In genomic region chr16:77724174-77724573, GRCh38 we compare ENCODE assay signal across 1 cellular context.
TF ChIP-seq lines count a peak whose summit lies in the region.

No MANE protein-coding gene starts in this region.

TF ChIP-seq in GM23338, 12 proteins besides CTCF, POLR2A, EP300 and RAD21:
- TF ChIP-seq ZNF462 (CRISPR knock-in tag; IDR thresholded peaks at IDR 0.05), result no peak
- no peak for TF ChIP-seq EZH2 (IDR thresholded peaks at IDR 0.05; ENCODE audit: low read depth, unreplicated experiment)
- no peak for TF ChIP-seq STAT1 (IDR thresholded peaks at IDR 0.05; ENCODE audit: unreplicated experiment)
- TF ChIP-seq REST (IDR thresholded peaks at IDR 0.05; ENCODE audit: unreplicated experiment), result no peak
- TF ChIP-seq ZNF114 (CRISPR knock-in tag; IDR thresholded peaks at IDR 0.05), result no peak
- no peak for TF ChIP-seq ZNF331 (CRISPR knock-in tag; IDR thresholded peaks at IDR 0.05; ENCODE audit: low read depth)
- TF ChIP-seq EZH2phosphoT487 (IDR thresholded peaks at IDR 0.05; ENCODE audit: unreplicated experiment), result no peak
TF ChIP-seq in GM23338: peak in this region for 0.
